ENCODE assay signal across 15 cellular contexts in the genomic region with DNA sequence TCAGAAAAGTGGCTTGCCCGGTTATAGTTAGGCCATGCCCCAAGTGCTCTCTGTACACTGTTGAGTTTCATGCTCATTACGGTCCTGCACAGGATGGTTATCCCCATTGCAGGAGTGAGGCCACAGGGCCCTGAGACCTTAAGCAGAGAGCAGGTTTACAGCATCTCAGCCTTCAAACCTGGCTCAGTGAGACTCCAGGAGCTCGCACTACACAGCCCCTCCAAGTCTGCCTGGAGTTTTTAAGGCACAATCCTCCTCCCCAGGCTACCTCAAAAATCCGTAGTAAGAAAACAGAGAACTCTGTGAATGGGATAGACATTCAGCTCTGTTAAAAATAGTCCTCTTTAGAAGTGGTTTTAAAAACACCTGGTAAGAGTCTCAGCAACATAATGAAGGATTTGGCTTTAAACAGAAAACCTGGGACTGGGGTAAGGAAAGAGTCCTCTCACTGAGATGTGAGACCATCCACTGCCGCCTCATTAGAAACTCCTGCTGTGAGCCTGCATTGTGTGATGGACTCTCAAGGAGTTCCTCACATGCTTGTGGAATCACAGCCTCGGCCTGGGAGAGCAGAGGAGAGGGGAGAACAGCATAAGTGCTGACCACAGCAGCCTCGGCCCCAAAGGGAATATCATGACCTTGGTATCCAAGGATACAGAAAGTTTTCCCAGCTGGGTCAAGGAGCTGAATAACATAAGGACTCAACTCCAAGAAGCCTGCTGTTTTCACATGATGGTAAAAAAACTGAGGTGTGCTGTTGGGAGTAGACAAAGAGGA.
DNase-seq lines count a peak whose midpoint lies in the region; ATAC-seq and TF ChIP-seq lines count a peak whose summit lies in the region.
"Had no signal": no experiment of that assay in that cellular context is flagged by ENCODE, and none has a peak within 500 bp of the region (broad histone marks: within the 10 kb centered on the region; RNA-seq: fewer than 3 reads in every experiment).

No MANE protein-coding gene starts in this region.

- CTCF ChIA-PET in PC-9 (lab: Charles Lee): no interaction called here

- H3K4me3 ChIP-seq in GM23338 (no peak overlapping the region), parathyroid adenoma (ENCODE audit: low read depth, low read length) (no peak overlapping the region), PC-9 (no peak overlapping the region), body of pancreas (no peak overlapping the region)

- H3K27ac Mint-ChIP-seq in GM23338 (no peak overlapping the region), brain (peak overlapping the region in 3 of 5 experiments; percentile 35 to 86 (median 73))
- H3K27ac Mint-ChIP-seq: activated CD4-positive, alpha-beta T cell treated with anti-CD3 and anti-CD28 coated beads, Interleukin-2, amount 10 ng/mL, durations not matched to agents 7 days and 5 days; CD14-positive monocyte; progenitor cell of endocrine pancreas; T-cell had no signal

- peaks cover 18% of the 10 kb centered on the region for H3K4me1 Mint-ChIP-seq in GM23338
- H3K4me1 Mint-ChIP-seq in brain: peaks cover 24% of the 10 kb centered on the region
- H3K4me1 Mint-ChIP-seq: activated CD4-positive, alpha-beta T cell treated with anti-CD3 and anti-CD28 coated beads, Interleukin-2, amount 10 ng/mL, durations not matched to agents 7 days and 5 days; T-cell had no signal

- no peaks in the 10 kb centered on the region for H3K9me3 ChIP-seq in parathyroid adenoma (ENCODE audit: control insufficient read depth, low read length)
- H3K9me3 ChIP-seq in PC-9 (ENCODE audit: insufficient read depth, low read depth): no peaks in the 10 kb centered on the region
- no peaks in the 10 kb centered on the region for H3K9me3 ChIP-seq in body of pancreas

- TF ChIP-seq POLR2A in body of pancreas (IDR thresholded peaks at IDR 0.05): no peak

- DNase-seq in GM23338 (ENCODE audit: low spot score): peak; percentile 71
- DNase-seq in left ventricle myocardium superior: peak; percentile 35
- DNase-seq in PC-9: no peak
- no peak for DNase-seq in body of pancreas
- no peak for DNase-seq in stimulated activated CD4-positive, alpha-beta T cell treated with anti-CD3 and anti-CD28 coated beads, Interleukin-1b, Interleukin-23, amount 100 ng/mL, for 48 hours
- DNase-seq: activated CD4-positive, alpha-beta T cell treated with anti-CD3 and anti-CD28 coated beads, Interleukin-2, amount 10 ng/mL, durations not matched to agents 7 days and 5 days; activated gamma-delta T cell treated with Interleukin-2 at 50 U/mL for 16 hours; KG1; PC-3; T-cell had no signal

- no peak overlapping the region for H3K4me3 Mint-ChIP-seq in GM23338
- H3K4me3 Mint-ChIP-seq in brain: no peak overlapping the region
- H3K4me3 Mint-ChIP-seq: activated CD4-positive, alpha-beta T cell treated with anti-CD3 and anti-CD28 coated beads, Interleukin-2, amount 10 ng/mL, durations not matched to agents 7 days and 5 days; CD14-positive monocyte; T-cell had no signal

- H3K4me2 ChIP-seq in GM23338 (0 out of 2 replicates have a peak overlapping the region, but pooled peaks have one; percentile 25), parathyroid adenoma (ENCODE audit: low read length) (peak overlapping the region; percentile 7), PC-9 (no peak overlapping the region)

- no peaks in the 10 kb centered on the region; the same call in 2 of the 3 replicates for H3K9me3 Mint-ChIP-seq in GM23338
- H3K9me3 Mint-ChIP-seq in brain: peaks cover 0 to 3% (median 0%) of the 10 kb centered on the region in 5 experiments
- H3K9me3 Mint-ChIP-seq: activated CD4-positive, alpha-beta T cell treated with anti-CD3 and anti-CD28 coated beads, Interleukin-2, amount 10 ng/mL, durations not matched to agents 7 days and 5 days; T-cell had no signal

- H3K9me2 ChIP-seq in GM23338 (ENCODE audit: insufficient read depth): no peaks in the 10 kb centered on the region
- H3K9me2 ChIP-seq in PC-9 (ENCODE audit: insufficient read depth): no peaks in the 10 kb centered on the region

- H4K20me1 ChIP-seq in GM23338 (replicated peaks; ENCODE audit: insufficient read depth) (no peaks in the 10 kb centered on the region), PC-9 (ENCODE audit: insufficient read depth) (no peaks in the 10 kb centered on the region)

- intact Hi-C loops in left ventricle myocardium superior (cut with micrococcal nuclease) (no loop called here), PC-9 (cut with micrococcal nuclease; ENCODE audit: unreplicated experiment) (no loop called here), body of pancreas (cut with DNase I) (no loop called here)

- H3K36me3 Mint-ChIP-seq in GM23338 (ENCODE audit: low read depth) (no peaks in the 10 kb centered on the region), brain (peaks cover 61% of the 10 kb centered on the region)

- no peaks in the 10 kb centered on the region for H3K79me2 ChIP-seq in GM23338 (replicated peaks; ENCODE audit: insufficient read depth)
- no peaks in the 10 kb centered on the region for H3K79me2 ChIP-seq in parathyroid adenoma
- H3K79me2 ChIP-seq in PC-9 (ENCODE audit: low read depth): no peaks in the 10 kb centered on the region

- no peaks in the 10 kb centered on the region for H3K36me3 ChIP-seq in GM23338 (ENCODE audit: insufficient read depth)
- no peaks in the 10 kb centered on the region for H3K36me3 ChIP-seq in parathyroid adenoma (ENCODE audit: control insufficient read depth, insufficient read depth, low read length)
- no peaks in the 10 kb centered on the region for H3K36me3 ChIP-seq in PC-9 (ENCODE audit: low read depth)
- H3K36me3 ChIP-seq in body of pancreas (replicated peaks in 1 of 2; ENCODE audit: insufficient read depth in 1 of 2, low read depth in 2 of 2): no peaks in the 10 kb centered on the region

- peaks cover under 1% of the 10 kb centered on the region for H3K27me3 Mint-ChIP-seq in GM23338 (ENCODE audit: insufficient read depth, low read depth, poor library complexity)
- H3K27me3 Mint-ChIP-seq in brain: no peaks in the 10 kb centered on the region
- H3K27me3 Mint-ChIP-seq: activated CD4-positive, alpha-beta T cell treated with anti-CD3 and anti-CD28 coated beads, Interleukin-2, amount 10 ng/mL, durations not matched to agents 7 days and 5 days; progenitor cell of endocrine pancreas; T-cell had no signal

- BruUV-seq in PC-9 (replicated peaks; lab: Mats Ljungman, UMichigan): no TSS peak

- POLR2A ChIA-PET in PC-9 (lab: Charles Lee; ENCODE audit: unreplicated experiment): no interaction called here

- ATAC-seq in GM23338 (peak; percentile 97), left ventricle myocardium superior (peak; percentile 84), body of pancreas (no peak), HG03135 (IDR thresholded peaks at IDR 0.05; ENCODE audit: unreplicated experiment) (no peak)
- ATAC-seq: PC-3, T-cell had no signal

- H3F3A ChIP-seq in GM23338 (replicated peaks; ENCODE audit: low read depth) (no peaks in the 10 kb centered on the region), PC-9 (ENCODE audit: insufficient read depth, low read depth) (no peaks in the 10 kb centered on the region)

- H2AFZ ChIP-seq in GM23338 (no peak overlapping the region), parathyroid adenoma (no peak overlapping the region), PC-9 (no peak overlapping the region)

- no peak overlapping the region for H3K9ac ChIP-seq in parathyroid adenoma

- H3K27me3 ChIP-seq in GM23338 (ENCODE audit: insufficient read depth): no peaks in the 10 kb centered on the region
- no peaks in the 10 kb centered on the region for H3K27me3 ChIP-seq in parathyroid adenoma (ENCODE audit: control insufficient read depth, insufficient read depth, low read length)
- H3K27me3 ChIP-seq in PC-9 (ENCODE audit: insufficient read depth, low read depth): no peaks in the 10 kb centered on the region
- H3K27me3 ChIP-seq in body of pancreas: no peaks in the 10 kb centered on the region

- H3K4me1 ChIP-seq in GM23338 (ENCODE audit: insufficient read depth) (peaks cover 10% of the 10 kb centered on the region; the same call in 1 of the 2 replicates), parathyroid adenoma (no peaks in the 10 kb centered on the region), PC-9 (replicated peaks; ENCODE audit: insufficient read depth) (no peaks in the 10 kb centered on the region), body of pancreas (no peaks in the 10 kb centered on the region)

- 84 to 87% methylated on average over 7 of the region's 7 CpGs for WGBS in body of pancreas, 2 donors

- H3K27ac ChIP-seq in GM23338 (ENCODE audit: low read depth) (no peak overlapping the region), parathyroid adenoma (peak overlapping the region; percentile 16), PC-9 (no peak overlapping the region), body of pancreas (no peak overlapping the region)

- TF ChIP-seq CTCF in GM23338 (conservative IDR thresholded peaks at IDR 0.05; ENCODE audit: low read depth in 2 of 2) (no peak), brain (conservative IDR thresholded peaks at IDR 0.05) (no peak), parathyroid adenoma (IDR thresholded peaks at IDR 0.05) (no peak), PC-9 (conservative IDR thresholded peaks at IDR 0.05) (no peak), body of pancreas (IDR thresholded peaks at IDR 0.05) (no peak)

TF ChIP-seq in GM23338, 12 proteins besides CTCF, POLR2A, EP300 and RAD21 (continues in another document):
- TF ChIP-seq CREB1 (CRISPR knock-in tag; IDR thresholded peaks at IDR 0.05; ENCODE audit: low read depth): no peak
- no peak for TF ChIP-seq EZH2 (IDR thresholded peaks at IDR 0.05; ENCODE audit: low read depth, unreplicated experiment)
- TF ChIP-seq POLR2AphosphoS5 (IDR thresholded peaks at IDR 0.05; ENCODE audit: low read depth): no peak

Comparison
In these comparisons a context has a peak if more than half of its experiments do, and no peak if none do; other contexts are left out.
1. ATAC-seq: peak in GM23338 (single experiment) and left ventricle myocardium superior (single experiment); none in body of pancreas (single experiment) and HG03135 (single experiment).
2. DNase-seq: peak in GM23338 (single experiment) and left ventricle myocardium superior (single experiment); none in PC-9 (0 of 2), body of pancreas (0 of 4) and stimulated activated CD4-positive, alpha-beta T cell treated with anti-CD3 and anti-CD28 coated beads, Interleukin-1b, Interleukin-23, amount 100 ng/mL, for 48 hours (single experiment).